ENCODE assay signal across 8 cellular contexts in the genomic region with DNA sequence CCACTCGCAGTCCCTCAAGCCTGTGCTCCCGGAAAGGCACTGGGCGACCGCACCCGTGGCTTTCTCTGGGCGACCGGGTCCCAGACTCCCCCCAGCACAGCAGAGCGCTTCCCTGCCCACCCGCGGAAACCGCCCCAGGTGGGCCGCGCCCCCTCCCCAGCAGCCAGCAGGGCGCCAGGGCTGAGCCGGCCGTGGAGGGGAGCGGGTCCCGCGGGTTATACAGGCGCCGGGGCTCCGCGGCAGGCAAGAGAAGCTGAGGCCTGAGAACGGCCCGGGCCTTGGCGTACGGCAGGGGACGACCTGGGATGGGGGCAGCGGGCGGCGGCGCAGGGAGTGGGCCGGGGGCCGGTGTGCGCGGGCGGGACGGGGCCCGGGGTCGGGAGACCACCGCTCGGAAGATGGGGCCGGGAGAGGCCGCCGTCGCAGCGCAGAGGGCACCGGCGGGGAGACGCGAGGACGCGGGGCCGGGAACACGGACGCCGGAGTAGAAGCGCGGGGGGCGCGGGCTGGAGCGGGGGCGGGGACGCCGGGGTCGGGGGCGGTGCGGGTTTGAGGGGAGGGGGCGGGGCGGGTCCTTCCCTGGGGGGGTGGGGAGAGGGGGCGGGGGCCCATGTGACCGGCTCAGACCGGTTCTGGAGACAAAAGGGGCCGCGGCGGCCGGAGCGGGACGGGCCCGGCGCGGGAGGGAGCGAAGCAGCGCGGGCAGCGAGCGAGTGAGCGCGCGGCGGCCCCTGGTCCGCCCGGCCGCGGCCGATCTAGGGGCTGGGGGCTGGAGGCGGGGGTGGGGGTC. TPM values are rescaled to one million over a fixed set of nuclear protein-coding genes. Genes with fewer than 3 reads are reported as not detected.
A peak's percentile ranks its signal among the peaks of the same experiment; 100 is the strongest.
DNase-seq lines count a peak whose midpoint lies in the region; ATAC-seq and TF ChIP-seq lines count a peak whose summit lies in the region.

A gene with protein sequence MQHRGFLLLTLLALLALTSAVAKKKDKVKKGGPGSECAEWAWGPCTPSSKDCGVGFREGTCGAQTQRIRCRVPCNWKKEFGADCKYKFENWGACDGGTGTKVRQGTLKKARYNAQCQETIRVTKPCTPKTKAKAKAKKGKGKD (plus strand): TSS at position 624 of the 790 bp plus-strand sequence. CDS start 389 bp downstream, outside the sequence.

- intact Hi-C loops in activated CD4-positive, alpha-beta memory T cell treated with anti-CD3 and anti-CD28 coated beads for 36 hours (cut with micrococcal nuclease), result loop anchor here (2.0 kb wide), 1 partner anchor 20 kb away; no protein-coding TSS in a partner anchor
- intact Hi-C loops in ovary (cut with DNase I), result loop anchor here in 2 of 4 donors (10.0 kb wide), 1 partner anchor 234 kb away; a partner anchor contains a TSS

- peak; percentile 5 for TF ChIP-seq POLR2A in ovary (IDR thresholded peaks at IDR 0.05)

- CTCF ChIA-PET in activated CD4-positive, alpha-beta memory T cell treated with anti-CD3 and anti-CD28 coated beads for 36 hours (lab: Charles Lee), result interaction anchor here (1.0 kb wide), 1 partner anchor 32 kb away, joined by 4 read pairs; no protein-coding TSS in a partner anchor

- H3K27me3 ChIP-seq in CD4-positive, CD25-positive, alpha-beta regulatory T cell (ENCODE audit: control insufficient read depth, insufficient read depth, low read length), result peaks cover 5% of the 10 kb centered on the region
- H3K27me3 ChIP-seq in ovary, result no peaks in the 10 kb centered on the region

- H3K9me3 ChIP-seq in CD4-positive, CD25-positive, alpha-beta regulatory T cell (ENCODE audit: control insufficient read depth in 2 of 2, low read length in 2 of 2), result no peaks in the 10 kb centered on the region
- H3K9me3 ChIP-seq in ovary, result no peaks in the 10 kb centered on the region

- 0 to 1% (median 1%) methylated on average over 14 to 96 of the region's 97 CpGs for WGBS in ovary, 3 donors

- peak in 1 of 2 donors; percentile 1 for ATAC-seq in CD4-positive, CD25-positive, alpha-beta regulatory T cell (ENCODE audit: low read depth in 2 of 2)
- ATAC-seq in HG02588 (IDR thresholded peaks at IDR 0.05; ENCODE audit: unreplicated experiment), result peak; percentile 3
- ATAC-seq in HG03342 (IDR thresholded peaks at IDR 0.05; ENCODE audit: unreplicated experiment), result no peak

- H3K27ac ChIP-seq in CD4-positive, CD25-positive, alpha-beta regulatory T cell (ENCODE audit: insufficient read depth, low read length, poor library complexity, severe bottlenecking), result peak within 1 kb of the TSS; percentile 57
- H3K27ac ChIP-seq in ovary, result peak within 1 kb of the TSS; percentile 88 to 98

- H3K36me3 ChIP-seq in CD4-positive, CD25-positive, alpha-beta regulatory T cell (ENCODE audit: control insufficient read depth, insufficient read depth, low read length), result peaks cover 13% of the 10 kb centered on the region
- H3K36me3 ChIP-seq in ovary, result no peaks in the 10 kb centered on the region

- DNase-seq in CD4-positive, CD25-positive, alpha-beta regulatory T cell, result no peak
- peak; percentile 24 for DNase-seq in activated CD4-positive, alpha-beta memory T cell treated with anti-CD3 and anti-CD28 coated beads for 36 hours
- DNase-seq in glomerular endothelial cell (ENCODE audit: extremely low read depth, low read depth, low spot score) (no peak), ovary (peak; percentile 62 to 80 (median 77)), glomerular visceral epithelial cell (ENCODE audit: extremely low spot score) (no peak), activated gamma-delta T cell (lab: John Stamatoyannopoulos, UW) (no peak)

- POLR2A ChIA-PET in activated CD4-positive, alpha-beta memory T cell treated with anti-CD3 and anti-CD28 coated beads for 36 hours (lab: Charles Lee), result interaction anchor here (1.1 kb wide), 2 partner anchors 11 to 32 kb away, joined by 3 read pairs; a partner anchor contains a TSS

- peaks cover 23% of the 10 kb centered on the region for H3K4me1 ChIP-seq in CD4-positive, CD25-positive, alpha-beta regulatory T cell (ENCODE audit: control insufficient read depth, insufficient read depth, low read length, poor library complexity, severe bottlenecking)
- H3K4me1 ChIP-seq in ovary (ENCODE audit: insufficient read depth), result peaks cover 6% of the 10 kb centered on the region

- H3K4me1 Mint-ChIP-seq in CD4-positive, CD25-positive, alpha-beta regulatory T cell, result peaks cover 0 to 17% (median 0%) of the 10 kb centered on the region in 4 donors
- peaks cover 8% of the 10 kb centered on the region for H3K4me1 Mint-ChIP-seq in activated CD4-positive, alpha-beta memory T cell treated with anti-CD3 and anti-CD28 coated beads for 36 hours (ENCODE audit: low read depth)

- peak within 1 kb of the TSS; percentile 70 to 92 (median 81) for H3K4me3 Mint-ChIP-seq in CD4-positive, CD25-positive, alpha-beta regulatory T cell
- peak within 1 kb of the TSS; percentile 74 for H3K4me3 Mint-ChIP-seq in activated CD4-positive, alpha-beta memory T cell treated with anti-CD3 and anti-CD28 coated beads for 36 hours

- H3K9me3 Mint-ChIP-seq in CD4-positive, CD25-positive, alpha-beta regulatory T cell, result no peaks in the 10 kb centered on the region
- no peaks in the 10 kb centered on the region for H3K9me3 Mint-ChIP-seq in activated CD4-positive, alpha-beta memory T cell treated with anti-CD3 and anti-CD28 coated beads for 36 hours

- H3K4me3 ChIP-seq in CD4-positive, CD25-positive, alpha-beta regulatory T cell (ENCODE audit: low read depth, low read length), result no peak within 1 kb of the TSS
- peak within 1 kb of the TSS; percentile 73 for H3K4me3 ChIP-seq in ovary

- no peak for TF ChIP-seq EP300 in ovary (IDR thresholded peaks at IDR 0.05)

- H3K27me3 Mint-ChIP-seq in CD4-positive, CD25-positive, alpha-beta regulatory T cell, result peaks cover 25% of the 10 kb centered on the region
- H3K27me3 Mint-ChIP-seq in activated CD4-positive, alpha-beta memory T cell treated with anti-CD3 and anti-CD28 coated beads for 36 hours, result peaks cover 23% of the 10 kb centered on the region

- peak within 1 kb of the TSS in 2 of 3 donors; percentile 88 to 95 for H3K27ac Mint-ChIP-seq in CD4-positive, CD25-positive, alpha-beta regulatory T cell
- H3K27ac Mint-ChIP-seq in activated CD4-positive, alpha-beta memory T cell treated with anti-CD3 and anti-CD28 coated beads for 36 hours, result peak within 1 kb of the TSS; percentile 45

- peaks cover 13% of the 10 kb centered on the region for H3K36me3 Mint-ChIP-seq in CD4-positive, CD25-positive, alpha-beta regulatory T cell
- H3K36me3 Mint-ChIP-seq in activated CD4-positive, alpha-beta memory T cell treated with anti-CD3 and anti-CD28 coated beads for 36 hours, result peaks cover 20% of the 10 kb centered on the region

- TF ChIP-seq CTCF in ovary (IDR thresholded peaks at IDR 0.05), result no peak

RNA-seq across cellular contexts. Expression of the gene that starts here (rescaled TPM):
- 6.1 TPM for total RNA-seq in CD4-positive, CD25-positive, alpha-beta regulatory T cell
- not detected for polyA plus RNA-seq in CD4-positive, CD25-positive, alpha-beta regulatory T cell
- total RNA-seq in activated CD4-positive, alpha-beta memory T cell treated with anti-CD3 and anti-CD28 coated beads for 36 hours, result 1 to 10 TPM; 5.9 to 7.0 TPM
- total RNA-seq in glomerular endothelial cell (384 and 499 TPM in 2 replicates), ovary (100 to 1,000 TPM; 282 to 634 (median 411) TPM)
- 100 to 1,000 TPM; 211 to 509 TPM for polyA plus RNA-seq in ovary

Comparison
In these comparisons a context has a peak if more than half of its experiments do, and no peak if none do; other contexts are left out.
1. RNA of the gene that starts here (total RNA-seq): 384 to 499 TPM in glomerular endothelial cell and 282 to 634 TPM in ovary; 5.9 to 7.0 TPM in activated CD4-positive, alpha-beta memory T cell treated with anti-CD3 and anti-CD28 coated beads for 36 hours and 6.1 TPM in CD4-positive, CD25-positive, alpha-beta regulatory T cell (single experiment); every median in the first group is over 10 times any median in the second.
2. RNA of the gene that starts here (polyA plus RNA-seq): 211 to 509 TPM in ovary; not detected in CD4-positive, CD25-positive, alpha-beta regulatory T cell; every median in the first group is over 100 times any median in the second.
3. DNase-seq: peak in activated CD4-positive, alpha-beta memory T cell treated with anti-CD3 and anti-CD28 coated beads for 36 hours (single experiment) and ovary (5 of 5); none in CD4-positive, CD25-positive, alpha-beta regulatory T cell (0 of 3), glomerular endothelial cell (single experiment), glomerular visceral epithelial cell (single experiment) and activated gamma-delta T cell (single experiment).